1 cellular context compared by ENCODE assay signal in genomic region chr6:43203029-43203717, GRCh38.
TF ChIP-seq lines count a peak whose summit lies in the region.

No MANE protein-coding gene starts in this region.

TF ChIP-seq in IMR-90, 13 proteins besides CTCF, POLR2A, EP300 and RAD21:
- TF ChIP-seq MXI1 (IDR thresholded peaks at IDR 0.05; ENCODE audit: borderline replicate concordance, low read depth, low read length) (no peak), BHLHE40 (IDR thresholded peaks at IDR 0.05; ENCODE audit: low read depth, low read length) (no peak), RFX5 (IDR thresholded peaks at IDR 0.05; ENCODE audit: low read depth, low read length) (no peak), ELK1 (IDR thresholded peaks at IDR 0.05; ENCODE audit: borderline replicate concordance, low read depth, low read length) (no peak), NFE2L2 (IDR thresholded peaks at IDR 0.05; ENCODE audit: low read depth, low read length) (no peak), CEBPB (IDR thresholded peaks at IDR 0.05; ENCODE audit: low read depth, low read length) (no peak)
